In the genomic region with DNA sequence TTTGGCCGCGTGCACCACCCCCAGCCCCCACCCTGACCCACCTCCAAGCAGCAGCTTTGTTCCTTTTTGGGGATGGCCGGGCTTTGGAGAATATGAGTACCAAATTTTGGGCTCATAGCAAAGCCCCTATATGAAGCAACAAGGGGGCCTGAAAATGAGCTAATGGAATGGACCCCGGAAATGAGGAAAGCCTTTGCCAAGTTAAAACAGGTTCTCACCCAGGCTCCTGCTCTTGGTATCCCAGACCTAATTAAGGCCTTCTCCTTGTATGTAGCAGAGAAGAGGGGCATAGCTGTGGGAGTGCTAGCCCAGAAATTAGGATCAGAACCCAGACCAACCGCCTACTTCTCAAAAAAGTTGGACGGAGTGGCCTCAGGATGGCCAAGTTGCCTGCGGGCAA, we compare ENCODE assay signal across 17 cellular contexts.
DNase-seq lines count a peak whose midpoint lies in the region; ATAC-seq and TF ChIP-seq lines count a peak whose summit lies in the region.
"Had no signal": no experiment of that assay in that cellular context is flagged by ENCODE, and none has a peak within 500 bp of the region (broad histone marks: within the 10 kb centered on the region; RNA-seq: fewer than 3 reads in every experiment).

No MANE protein-coding gene starts in this region.

- H3K56ac ChIP-seq in H9 (ENCODE audit: insufficient read length, low read depth, low read length): no peak overlapping the region

- H4K91ac ChIP-seq in H9 (ENCODE audit: insufficient read length, low read depth, low read length): no peak overlapping the region

- H4K20me1 ChIP-seq in H9 (ENCODE audit: control insufficient read depth, insufficient read depth, insufficient read length): no peaks in the 10 kb centered on the region

- no peak overlapping the region for H2BK120ac ChIP-seq in H9 (ENCODE audit: low read depth, low read length, poor library complexity, severe bottlenecking)

- H2AFZ ChIP-seq in H9 (ENCODE audit: low read length): no peak overlapping the region

- H4K5ac ChIP-seq in H9 (ENCODE audit: insufficient read length, low read depth, low read length): no peak overlapping the region

- no peaks in the 10 kb centered on the region for H3K36me3 ChIP-seq in transverse colon

- intact Hi-C loops in transverse colon (cut with DNase I; ENCODE audit: low total_unique reads): no loop called here

- DNase-seq in H9 (peak; percentile 31), ecto neural progenitor cell (ENCODE audit: low spot score) (peak; percentile 34), left lobe of liver (ENCODE audit: low spot score) (peak; percentile 16), transverse colon (no peak)
- no peak for DNase-seq in activated naive CD4-positive, alpha-beta T cell treated with anti-CD3 and anti-CD28 coated beads, Interleukin-2, amount 50 U/mL, for 72 hours (ENCODE audit: low spot score in 2 of 2)
- no peak for DNase-seq in effector CD4-positive, alpha-beta T cell
- DNase-seq: AML-193; CD4-positive, alpha-beta memory T cell; DMS153; DMS79; GF-D8; HCEC 1CT; IMR-90 had no signal

- no peak overlapping the region for H2BK12ac ChIP-seq in H9 (ENCODE audit: insufficient read length, low read depth, low read length)

- no peak overlapping the region for H3K23ac ChIP-seq in H9 (ENCODE audit: insufficient read length, low read depth, low read length)

- H3K79me1 ChIP-seq in H9 (ENCODE audit: insufficient read depth, low read depth, low read length, poor library complexity, severe bottlenecking): no peaks in the 10 kb centered on the region

- peaks cover 17% of the 10 kb centered on the region; the same call in 1 of the 2 replicates for H3K79me2 ChIP-seq in H9 (ENCODE audit: insufficient read depth, low read length)

- H3K27me3 Mint-ChIP-seq in H9 (ENCODE audit: low read depth): peaks cover 2% of the 10 kb centered on the region; the same call in 1 of the 2 replicates

- no peak overlapping the region for H4K8ac ChIP-seq in H9 (replicated peaks; ENCODE audit: insufficient read length, low read depth, low read length)

- H2BK20ac ChIP-seq in H9 (ENCODE audit: low read depth, low read length, poor library complexity, severe bottlenecking): no peak overlapping the region

- H2BK15ac ChIP-seq in H9 (ENCODE audit: low read depth, low read length): no peak overlapping the region

- H3K4me1 ChIP-seq in H9 (ENCODE audit: insufficient read depth, low read length) (peaks cover 20% of the 10 kb centered on the region; the same call in 1 of the 2 replicates), transverse colon (peaks cover 0 to 3% (median 0%) of the 10 kb centered on the region in 4 donors)

- peaks cover 57 to 81% of the 10 kb centered on the region in 2 experiments for H3K4me1 Mint-ChIP-seq in H9
- H3K4me1 Mint-ChIP-seq: CD4-positive, alpha-beta memory T cell had no signal

- in situ Hi-C loops in transverse colon (cut with MboI; ENCODE audit: low pct_ligation_motif_present in 1 of 4, low pct_unique_long_range_greater_than_20kb in 1 of 4, low sequenced_read_pairs in 3 of 4): no loop called here

- TF ChIP-seq EP300 in transverse colon (IDR thresholded peaks at IDR 0.05; ENCODE audit: low read depth): no peak

- no peak overlapping the region for H3K4me2 ChIP-seq in H9 (ENCODE audit: insufficient read depth, insufficient read length, low read length)

- no CpG with 5 or more reads among the region's 7 CpGs for WGBS in H9 (ENCODE audit: extremely low coverage, insufficient read length, low lambda C conversion rate)
- WGBS in transverse colon (ENCODE audit: low coverage in 1 of 2), 2 donors: 93 to 98% methylated on average over 6 to 7 of the region's 7 CpGs

- TF ChIP-seq CTCF in H9 (conservative IDR thresholded peaks at IDR 0.05) (no peak), transverse colon (IDR thresholded peaks at IDR 0.05) (no peak)

- H3K23me2 ChIP-seq in H9 (ENCODE audit: insufficient read length, low read depth, low read length, poor library complexity, severe bottlenecking): no peaks in the 10 kb centered on the region

- no peak overlapping the region for H3K18ac ChIP-seq in H9 (ENCODE audit: insufficient read length, low read depth, low read length)

- no peaks in the 10 kb centered on the region for H3K27me3 ChIP-seq in H9 (ENCODE audit: insufficient read depth, low read length)
- H3K27me3 ChIP-seq in transverse colon: no peaks in the 10 kb centered on the region

- TF ChIP-seq POLR2A in transverse colon (IDR thresholded peaks at IDR 0.05): no peak

- H3K36me3 Mint-ChIP-seq in H9 (ENCODE audit: insufficient read depth in 1 of 3, low read depth in 3 of 3): peaks cover 14 to 62% (median 38%) of the 10 kb centered on the region in 3 experiments; a peak in 6 of 7 replicates
- H3K36me3 Mint-ChIP-seq in activated naive CD4-positive, alpha-beta T cell treated with anti-CD3 and anti-CD28 coated beads, Interleukin-2, amount 50 U/mL, for 72 hours: no peaks in the 10 kb centered on the region
- H3K36me3 Mint-ChIP-seq: CD4-positive, alpha-beta memory T cell had no signal

- no peak for ATAC-seq in left lobe of liver
- ATAC-seq in HG03521 (IDR thresholded peaks at IDR 0.05; ENCODE audit: unreplicated experiment): no peak
- no peak for ATAC-seq in activated naive CD4-positive, alpha-beta T cell treated with anti-CD3 and anti-CD28 coated beads, Interleukin-2, amount 50 U/mL, for 72 hours
- ATAC-seq: K562 had no signal

- H3K27ac ChIP-seq in H9 (ENCODE audit: insufficient read length, low read depth, low read length): no peak overlapping the region
- H3K27ac ChIP-seq in transverse colon: no peak overlapping the region
- H3K27ac ChIP-seq: C4-2B, HL-60 had no signal

- no peak overlapping the region for H2BK5ac ChIP-seq in H9 (ENCODE audit: insufficient read length, low read length)

- no peaks in the 10 kb centered on the region for H3K9me3 ChIP-seq in H9 (ENCODE audit: control insufficient read depth, low read depth, low read length)
- no peaks in the 10 kb centered on the region for H3K9me3 ChIP-seq in transverse colon

- no peak overlapping the region for H3K9ac ChIP-seq in H9 (ENCODE audit: extremely low read depth, insufficient read length, low read length)

- no peak overlapping the region for H3K4ac ChIP-seq in H9 (ENCODE audit: low read depth, low read length)

- no peak overlapping the region for H3K4me3 Mint-ChIP-seq in H9
- H3K4me3 Mint-ChIP-seq: CD4-positive, alpha-beta memory T cell had no signal

- no peak overlapping the region for H3T11ph ChIP-seq in H9 (ENCODE audit: low read length)

- H2AK5ac ChIP-seq in H9 (ENCODE audit: insufficient read length, low read length): no peak overlapping the region

- no peak overlapping the region; a peak in 1 of 7 replicates for H3K27ac Mint-ChIP-seq in H9
- H3K27ac Mint-ChIP-seq in activated naive CD4-positive, alpha-beta T cell treated with anti-CD3 and anti-CD28 coated beads, Interleukin-2, amount 50 U/mL, for 72 hours: no peak overlapping the region
- H3K27ac Mint-ChIP-seq: CD4-positive, alpha-beta memory T cell had no signal

- H3K4me3 ChIP-seq in transverse colon: no peak overlapping the region
- H3K4me3 ChIP-seq: K562 had no signal

- H3K14ac ChIP-seq in H9 (ENCODE audit: insufficient read depth, low read length): no peak overlapping the region

- H3K9me3 Mint-ChIP-seq in H9: peaks cover 0 to 2% of the 10 kb centered on the region in 2 experiments; a peak in 3 of 5 replicates
- no peaks in the 10 kb centered on the region for H3K9me3 Mint-ChIP-seq in activated naive CD4-positive, alpha-beta T cell treated with anti-CD3 and anti-CD28 coated beads, Interleukin-2, amount 50 U/mL, for 72 hours
- H3K9me3 Mint-ChIP-seq: CD4-positive, alpha-beta memory T cell had no signal

Comparison
In these comparisons a context has a peak if more than half of its experiments do, and no peak if none do; other contexts are left out.
1. DNase-seq: peak in H9 (single experiment), ecto neural progenitor cell (single experiment) and left lobe of liver (single experiment); none in transverse colon (single experiment), activated naive CD4-positive, alpha-beta T cell treated with anti-CD3 and anti-CD28 coated beads, Interleukin-2, amount 50 U/mL, for 72 hours (0 of 2) and effector CD4-positive, alpha-beta T cell (single experiment).